In the genomic region with DNA sequence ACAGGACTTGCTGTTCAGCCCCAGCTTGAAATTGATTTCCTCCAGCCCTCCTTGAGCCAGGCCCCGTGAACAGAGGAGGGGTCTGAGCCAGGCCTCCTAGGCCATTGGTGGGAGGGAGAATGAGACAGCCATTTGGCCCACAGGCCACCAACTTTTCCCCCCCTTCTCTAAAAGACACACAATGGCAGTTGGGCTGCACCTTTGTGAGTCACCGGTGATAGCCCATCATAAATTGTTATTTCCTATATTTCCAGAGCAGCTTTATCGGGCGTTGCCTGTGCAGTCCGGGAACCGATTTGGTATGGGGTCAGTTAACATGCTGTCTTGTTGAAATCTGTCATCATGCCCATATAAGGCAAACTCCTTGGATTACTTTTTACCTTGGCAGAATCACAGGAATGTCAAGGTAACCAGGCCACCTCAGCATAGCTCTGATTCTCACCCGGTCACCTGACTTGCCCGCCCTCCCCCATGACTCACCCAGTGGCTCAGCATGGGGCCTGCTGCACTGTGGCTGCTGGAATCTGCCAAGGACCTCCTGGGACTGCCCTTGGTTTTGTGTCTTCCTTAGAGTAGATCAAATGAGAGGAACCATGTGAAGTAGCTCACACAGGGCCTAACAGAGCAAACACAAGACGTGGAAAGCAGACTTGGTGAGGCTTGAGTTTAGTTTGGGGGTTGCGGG, we compare ENCODE assay signal across 1 cellular context.
TF ChIP-seq lines count a peak whose summit lies in the region.

No MANE protein-coding gene starts in this region.

TF ChIP-seq in HepG2, 621 proteins besides CTCF, POLR2A, EP300 and RAD21 (continued from another document and continues in another):
- TF ChIP-seq, protein P1, sequence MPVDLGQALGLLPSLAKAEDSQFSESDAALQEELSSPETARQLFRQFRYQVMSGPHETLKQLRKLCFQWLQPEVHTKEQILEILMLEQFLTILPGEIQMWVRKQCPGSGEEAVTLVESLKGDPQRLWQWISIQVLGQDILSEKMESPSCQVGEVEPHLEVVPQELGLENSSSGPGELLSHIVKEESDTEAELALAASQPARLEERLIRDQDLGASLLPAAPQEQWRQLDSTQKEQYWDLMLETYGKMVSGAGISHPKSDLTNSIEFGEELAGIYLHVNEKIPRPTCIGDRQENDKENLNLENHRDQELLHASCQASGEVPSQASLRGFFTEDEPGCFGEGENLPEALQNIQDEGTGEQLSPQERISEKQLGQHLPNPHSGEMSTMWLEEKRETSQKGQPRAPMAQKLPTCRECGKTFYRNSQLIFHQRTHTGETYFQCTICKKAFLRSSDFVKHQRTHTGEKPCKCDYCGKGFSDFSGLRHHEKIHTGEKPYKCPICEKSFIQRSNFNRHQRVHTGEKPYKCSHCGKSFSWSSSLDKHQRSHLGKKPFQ (CRISPR knock-in tag; IDR thresholded peaks at IDR 0.05; ENCODE audit: insufficient replicate concordance), result no peak
- TF ChIP-seq ZNF224 (CRISPR knock-in tag; IDR thresholded peaks at IDR 0.05), result no peak
- TF ChIP-seq, protein P2, sequence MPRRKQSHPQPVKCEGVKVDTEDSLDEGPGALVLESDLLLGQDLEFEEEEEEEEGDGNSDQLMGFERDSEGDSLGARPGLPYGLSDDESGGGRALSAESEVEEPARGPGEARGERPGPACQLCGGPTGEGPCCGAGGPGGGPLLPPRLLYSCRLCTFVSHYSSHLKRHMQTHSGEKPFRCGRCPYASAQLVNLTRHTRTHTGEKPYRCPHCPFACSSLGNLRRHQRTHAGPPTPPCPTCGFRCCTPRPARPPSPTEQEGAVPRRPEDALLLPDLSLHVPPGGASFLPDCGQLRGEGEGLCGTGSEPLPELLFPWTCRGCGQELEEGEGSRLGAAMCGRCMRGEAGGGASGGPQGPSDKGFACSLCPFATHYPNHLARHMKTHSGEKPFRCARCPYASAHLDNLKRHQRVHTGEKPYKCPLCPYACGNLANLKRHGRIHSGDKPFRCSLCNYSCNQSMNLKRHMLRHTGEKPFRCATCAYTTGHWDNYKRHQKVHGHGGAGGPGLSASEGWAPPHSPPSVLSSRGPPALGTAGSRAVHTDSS (CRISPR knock-in tag; conservative IDR thresholded peaks at IDR 0.05), result no peak
- TF ChIP-seq ETV6 (CRISPR knock-in tag; conservative IDR thresholded peaks at IDR 0.05), result no peak
- no peak for TF ChIP-seq BRCA1 (CRISPR knock-in tag; IDR thresholded peaks at IDR 0.05)
- peak; percentile 82 for TF ChIP-seq BHLHE40 (IDR thresholded peaks at IDR 0.05; ENCODE audit: low read length)
- peak; percentile 4; the same call in 1 of the 2 replicates for TF ChIP-seq CEBPG (CRISPR knock-in tag; IDR thresholded peaks at IDR 0.05)
- no peak for TF ChIP-seq ZNF781 (CRISPR knock-in tag; IDR thresholded peaks at IDR 0.05; ENCODE audit: borderline replicate concordance, not compliant biosample characterization)
- TF ChIP-seq ZNF737 (CRISPR knock-in tag; IDR thresholded peaks at IDR 0.05; ENCODE audit: borderline replicate concordance), result no peak
- TF ChIP-seq ZNF12 (CRISPR knock-in tag; IDR thresholded peaks at IDR 0.05), result peak; percentile 30; the same call in 1 of the 2 replicates
- TF ChIP-seq, protein P3, sequence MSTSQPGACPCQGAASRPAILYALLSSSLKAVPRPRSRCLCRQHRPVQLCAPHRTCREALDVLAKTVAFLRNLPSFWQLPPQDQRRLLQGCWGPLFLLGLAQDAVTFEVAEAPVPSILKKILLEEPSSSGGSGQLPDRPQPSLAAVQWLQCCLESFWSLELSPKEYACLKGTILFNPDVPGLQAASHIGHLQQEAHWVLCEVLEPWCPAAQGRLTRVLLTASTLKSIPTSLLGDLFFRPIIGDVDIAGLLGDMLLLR (CRISPR knock-in tag; IDR thresholded peaks at IDR 0.05), result no peak
- TF ChIP-seq LCORL (IDR thresholded peaks at IDR 0.05), result no peak
- no peak for TF ChIP-seq LCORL (CRISPR knock-in tag; IDR thresholded peaks at IDR 0.05)
- TF ChIP-seq ZNF652 (CRISPR knock-in tag; IDR thresholded peaks at IDR 0.05; ENCODE audit: borderline replicate concordance, low read depth), result peak; percentile 29; the same call in 1 of the 2 replicates
- no peak for TF ChIP-seq ATRX (CRISPR knock-in tag; IDR thresholded peaks at IDR 0.05; ENCODE audit: borderline replicate concordance)
- TF ChIP-seq RBM22 (optimal IDR thresholded peaks at IDR 0.05; ENCODE audit: low read length), result peak; percentile 11
- 0 out of 2 replicates have a peak, but pooled peaks have one; percentile 4 for TF ChIP-seq SMC3 (IDR thresholded peaks at IDR 0.05; ENCODE audit: low read length)
- no peak for TF ChIP-seq ZNF629 (CRISPR knock-in tag; conservative IDR thresholded peaks at IDR 0.05)
- TF ChIP-seq, protein P4, sequence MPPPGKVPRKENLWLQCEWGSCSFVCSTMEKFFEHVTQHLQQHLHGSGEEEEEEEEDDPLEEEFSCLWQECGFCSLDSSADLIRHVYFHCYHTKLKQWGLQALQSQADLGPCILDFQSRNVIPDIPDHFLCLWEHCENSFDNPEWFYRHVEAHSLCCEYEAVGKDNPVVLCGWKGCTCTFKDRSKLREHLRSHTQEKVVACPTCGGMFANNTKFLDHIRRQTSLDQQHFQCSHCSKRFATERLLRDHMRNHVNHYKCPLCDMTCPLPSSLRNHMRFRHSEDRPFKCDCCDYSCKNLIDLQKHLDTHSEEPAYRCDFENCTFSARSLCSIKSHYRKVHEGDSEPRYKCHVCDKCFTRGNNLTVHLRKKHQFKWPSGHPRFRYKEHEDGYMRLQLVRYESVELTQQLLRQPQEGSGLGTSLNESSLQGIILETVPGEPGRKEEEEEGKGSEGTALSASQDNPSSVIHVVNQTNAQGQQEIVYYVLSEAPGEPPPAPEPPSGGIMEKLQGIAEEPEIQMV (CRISPR knock-in tag; IDR thresholded peaks at IDR 0.05; ENCODE audit: low read depth), result no peak
- no peak for TF ChIP-seq TOPORS (CRISPR knock-in tag; IDR thresholded peaks at IDR 0.05)
- peak; percentile 49; the same call in 1 of the 2 replicates for TF ChIP-seq ZNF556 (CRISPR knock-in tag; IDR thresholded peaks at IDR 0.05; ENCODE audit: borderline replicate concordance)
- no peak for TF ChIP-seq PRPF4 (IDR thresholded peaks at IDR 0.05; ENCODE audit: low read depth, low read length, poor library complexity, severe bottlenecking)
- TF ChIP-seq, protein P5, sequence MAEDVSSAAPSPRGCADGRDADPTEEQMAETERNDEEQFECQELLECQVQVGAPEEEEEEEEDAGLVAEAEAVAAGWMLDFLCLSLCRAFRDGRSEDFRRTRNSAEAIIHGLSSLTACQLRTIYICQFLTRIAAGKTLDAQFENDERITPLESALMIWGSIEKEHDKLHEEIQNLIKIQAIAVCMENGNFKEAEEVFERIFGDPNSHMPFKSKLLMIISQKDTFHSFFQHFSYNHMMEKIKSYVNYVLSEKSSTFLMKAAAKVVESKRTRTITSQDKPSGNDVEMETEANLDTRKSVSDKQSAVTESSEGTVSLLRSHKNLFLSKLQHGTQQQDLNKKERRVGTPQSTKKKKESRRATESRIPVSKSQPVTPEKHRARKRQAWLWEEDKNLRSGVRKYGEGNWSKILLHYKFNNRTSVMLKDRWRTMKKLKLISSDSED (CRISPR knock-in tag; IDR thresholded peaks at IDR 0.05), result no peak
- TF ChIP-seq SP5 (CRISPR knock-in tag; IDR thresholded peaks at IDR 0.05; ENCODE audit: borderline replicate concordance, low read depth), result peak; percentile 81
- no peak for TF ChIP-seq CEBPB (IDR thresholded peaks at IDR 0.05; ENCODE audit: borderline replicate concordance, low read depth, low read length)
- TF ChIP-seq KMT2B (CRISPR knock-in tag; IDR thresholded peaks at IDR 0.05), result no peak
- TF ChIP-seq NR2F1 (CRISPR knock-in tag; IDR thresholded peaks at IDR 0.05), result 0 out of 4 replicates have a peak, but pooled peaks of 1 of the 2 experiments have one; percentile 13
- TF ChIP-seq HNF4A (CRISPR knock-in tag; IDR thresholded peaks at IDR 0.05), result peak; percentile 16; the same call in 1 of the 2 replicates
- no peak for TF ChIP-seq ZNF879 (CRISPR knock-in tag; IDR thresholded peaks at IDR 0.05)
- peak; percentile 67; the same call in 1 of the 2 replicates for TF ChIP-seq MED13 (CRISPR knock-in tag; IDR thresholded peaks at IDR 0.05)
- TF ChIP-seq ZNF282 (IDR thresholded peaks at IDR 0.05; ENCODE audit: partially characterized antibody), result no peak
- TF ChIP-seq, protein P6, sequence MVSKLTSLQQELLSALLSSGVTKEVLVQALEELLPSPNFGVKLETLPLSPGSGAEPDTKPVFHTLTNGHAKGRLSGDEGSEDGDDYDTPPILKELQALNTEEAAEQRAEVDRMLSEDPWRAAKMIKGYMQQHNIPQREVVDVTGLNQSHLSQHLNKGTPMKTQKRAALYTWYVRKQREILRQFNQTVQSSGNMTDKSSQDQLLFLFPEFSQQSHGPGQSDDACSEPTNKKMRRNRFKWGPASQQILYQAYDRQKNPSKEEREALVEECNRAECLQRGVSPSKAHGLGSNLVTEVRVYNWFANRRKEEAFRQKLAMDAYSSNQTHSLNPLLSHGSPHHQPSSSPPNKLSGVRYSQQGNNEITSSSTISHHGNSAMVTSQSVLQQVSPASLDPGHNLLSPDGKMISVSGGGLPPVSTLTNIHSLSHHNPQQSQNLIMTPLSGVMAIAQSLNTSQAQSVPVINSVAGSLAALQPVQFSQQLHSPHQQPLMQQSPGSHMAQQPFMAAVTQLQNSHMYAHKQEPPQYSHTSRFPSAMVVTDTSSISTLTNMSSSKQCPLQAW (CRISPR knock-in tag; IDR thresholded peaks at IDR 0.05), result peak; percentile 47; the same call in 1 of the 2 replicates
- TF ChIP-seq RARA (CRISPR knock-in tag; IDR thresholded peaks at IDR 0.05), result peak; percentile 23; the same call in 1 of the 2 replicates
- TF ChIP-seq SRY (CRISPR knock-in tag; IDR thresholded peaks at IDR 0.05), result no peak
- TF ChIP-seq JDP2 (CRISPR knock-in tag; IDR thresholded peaks at IDR 0.05; ENCODE audit: borderline replicate concordance), result no peak
- TF ChIP-seq, protein P7, sequence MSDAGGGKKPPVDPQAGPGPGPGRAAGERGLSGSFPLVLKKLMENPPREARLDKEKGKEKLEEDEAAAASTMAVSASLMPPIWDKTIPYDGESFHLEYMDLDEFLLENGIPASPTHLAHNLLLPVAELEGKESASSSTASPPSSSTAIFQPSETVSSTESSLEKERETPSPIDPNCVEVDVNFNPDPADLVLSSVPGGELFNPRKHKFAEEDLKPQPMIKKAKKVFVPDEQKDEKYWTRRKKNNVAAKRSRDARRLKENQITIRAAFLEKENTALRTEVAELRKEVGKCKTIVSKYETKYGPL (CRISPR knock-in tag; IDR thresholded peaks at IDR 0.05), result no peak
- TF ChIP-seq, protein P8, sequence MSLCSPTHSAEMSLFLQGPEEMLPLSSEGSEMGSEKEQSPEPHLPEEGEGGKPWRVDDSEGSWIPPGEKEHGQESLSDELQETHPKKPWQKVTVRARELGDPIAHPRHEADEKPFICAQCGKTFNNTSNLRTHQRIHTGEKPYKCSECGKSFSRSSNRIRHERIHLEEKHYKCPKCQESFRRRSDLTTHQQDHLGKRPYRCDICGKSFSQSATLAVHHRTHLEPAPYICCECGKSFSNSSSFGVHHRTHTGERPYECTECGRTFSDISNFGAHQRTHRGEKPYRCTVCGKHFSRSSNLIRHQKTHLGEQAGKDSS (CRISPR knock-in tag; IDR thresholded peaks at IDR 0.05; ENCODE audit: borderline replicate concordance, low read depth), result peak; percentile 29; the same call in 1 of the 2 replicates
- TF ChIP-seq ZNF572 (CRISPR knock-in tag; IDR thresholded peaks at IDR 0.05), result no peak
- TF ChIP-seq ZNF460 (CRISPR knock-in tag; IDR thresholded peaks at IDR 0.05; ENCODE audit: borderline replicate concordance), result no peak
- TF ChIP-seq ZEB1 (IDR thresholded peaks at IDR 0.05; ENCODE audit: insufficient replicate concordance, low read depth), result peak; percentile 94
- TF ChIP-seq ZBTB7A (CRISPR knock-in tag; IDR thresholded peaks at IDR 0.05), result no peak
- TF ChIP-seq, protein P9, sequence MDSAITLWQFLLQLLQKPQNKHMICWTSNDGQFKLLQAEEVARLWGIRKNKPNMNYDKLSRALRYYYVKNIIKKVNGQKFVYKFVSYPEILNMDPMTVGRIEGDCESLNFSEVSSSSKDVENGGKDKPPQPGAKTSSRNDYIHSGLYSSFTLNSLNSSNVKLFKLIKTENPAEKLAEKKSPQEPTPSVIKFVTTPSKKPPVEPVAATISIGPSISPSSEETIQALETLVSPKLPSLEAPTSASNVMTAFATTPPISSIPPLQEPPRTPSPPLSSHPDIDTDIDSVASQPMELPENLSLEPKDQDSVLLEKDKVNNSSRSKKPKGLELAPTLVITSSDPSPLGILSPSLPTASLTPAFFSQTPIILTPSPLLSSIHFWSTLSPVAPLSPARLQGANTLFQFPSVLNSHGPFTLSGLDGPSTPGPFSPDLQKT (CRISPR knock-in tag; IDR thresholded peaks at IDR 0.05; ENCODE audit: borderline replicate concordance), result no peak
- TF ChIP-seq, protein P10, sequence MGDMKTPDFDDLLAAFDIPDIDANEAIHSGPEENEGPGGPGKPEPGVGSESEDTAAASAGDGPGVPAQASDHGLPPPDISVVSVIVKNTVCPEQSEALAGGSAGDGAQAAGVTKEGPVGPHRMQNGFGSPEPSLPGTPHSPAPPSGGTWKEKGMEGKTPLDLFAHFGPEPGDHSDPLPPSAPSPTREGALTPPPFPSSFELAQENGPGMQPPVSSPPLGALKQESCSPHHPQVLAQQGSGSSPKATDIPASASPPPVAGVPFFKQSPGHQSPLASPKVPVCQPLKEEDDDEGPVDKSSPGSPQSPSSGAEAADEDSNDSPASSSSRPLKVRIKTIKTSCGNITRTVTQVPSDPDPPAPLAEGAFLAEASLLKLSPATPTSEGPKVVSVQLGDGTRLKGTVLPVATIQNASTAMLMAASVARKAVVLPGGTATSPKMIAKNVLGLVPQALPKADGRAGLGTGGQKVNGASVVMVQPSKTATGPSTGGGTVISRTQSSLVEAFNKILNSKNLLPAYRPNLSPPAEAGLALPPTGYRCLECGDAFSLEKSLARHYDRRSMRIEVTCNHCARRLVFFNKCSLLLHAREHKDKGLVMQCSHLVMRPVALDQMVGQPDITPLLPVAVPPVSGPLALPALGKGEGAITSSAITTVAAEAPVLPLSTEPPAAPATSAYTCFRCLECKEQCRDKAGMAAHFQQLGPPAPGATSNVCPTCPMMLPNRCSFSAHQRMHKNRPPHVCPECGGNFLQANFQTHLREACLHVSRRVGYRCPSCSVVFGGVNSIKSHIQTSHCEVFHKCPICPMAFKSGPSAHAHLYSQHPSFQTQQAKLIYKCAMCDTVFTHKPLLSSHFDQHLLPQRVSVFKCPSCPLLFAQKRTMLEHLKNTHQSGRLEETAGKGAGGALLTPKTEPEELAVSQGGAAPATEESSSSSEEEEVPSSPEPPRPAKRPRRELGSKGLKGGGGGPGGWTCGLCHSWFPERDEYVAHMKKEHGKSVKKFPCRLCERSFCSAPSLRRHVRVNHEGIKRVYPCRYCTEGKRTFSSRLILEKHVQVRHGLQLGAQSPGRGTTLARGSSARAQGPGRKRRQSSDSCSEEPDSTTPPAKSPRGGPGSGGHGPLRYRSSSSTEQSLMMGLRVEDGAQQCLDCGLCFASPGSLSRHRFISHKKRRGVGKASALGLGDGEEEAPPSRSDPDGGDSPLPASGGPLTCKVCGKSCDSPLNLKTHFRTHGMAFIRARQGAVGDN (CRISPR knock-in tag; IDR thresholded peaks at IDR 0.05), result peak; percentile 91
- no peak for TF ChIP-seq AHR (CRISPR knock-in tag; IDR thresholded peaks at IDR 0.05)
- TF ChIP-seq, protein P11, sequence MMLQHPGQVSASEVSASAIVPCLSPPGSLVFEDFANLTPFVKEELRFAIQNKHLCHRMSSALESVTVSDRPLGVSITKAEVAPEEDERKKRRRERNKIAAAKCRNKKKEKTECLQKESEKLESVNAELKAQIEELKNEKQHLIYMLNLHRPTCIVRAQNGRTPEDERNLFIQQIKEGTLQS (CRISPR knock-in tag; IDR thresholded peaks at IDR 0.05), result peak; percentile 90
- no peak for TF ChIP-seq ZNF230 (CRISPR knock-in tag; IDR thresholded peaks at IDR 0.05)
- no peak for TF ChIP-seq RNF2 (conservative IDR thresholded peaks at IDR 0.05; ENCODE audit: low read depth)
